18 cellular contexts compared by ENCODE assay signal in genomic region chr17:39231091-39231561, GRCh38. TPM values are rescaled to one million over a fixed set of nuclear protein-coding genes. Genes with fewer than 3 reads are reported as not detected.
DNase-seq lines count a peak whose midpoint lies in the region; ATAC-seq and TF ChIP-seq lines count a peak whose summit lies in the region.
"Had no signal": no experiment of that assay in that cellular context is flagged by ENCODE, and none has a peak within 500 bp of the region (broad histone marks: within the 10 kb centered on the region; RNA-seq: fewer than 3 reads in every experiment).

No MANE protein-coding gene starts in this region.

- TF ChIP-seq CTCF in GM23338 (conservative IDR thresholded peaks at IDR 0.05; ENCODE audit: low read depth in 2 of 2) (no peak), hepatocyte (IDR thresholded peaks at IDR 0.05; ENCODE audit: poor library complexity) (no peak)

- peaks cover 9% of the 10 kb centered on the region for H3K4me1 ChIP-seq in GM23338 (ENCODE audit: insufficient read depth)
- H3K4me1 ChIP-seq in SJCRH30: peaks cover 17% of the 10 kb centered on the region
- H3K4me1 ChIP-seq in hepatocyte (ENCODE audit: insufficient read depth): no peaks in the 10 kb centered on the region
- H3K4me1 ChIP-seq in naive thymus-derived CD4-positive, alpha-beta T cell (ENCODE audit: control insufficient read depth in 2 of 2, insufficient read depth in 2 of 2, low read length in 2 of 2): peaks cover 14 to 20% of the 10 kb centered on the region in 2 donors

- H2AFZ ChIP-seq in GM23338: peak overlapping the region; percentile 99
- H2AFZ ChIP-seq in hepatocyte: no peak overlapping the region

- no peaks in the 10 kb centered on the region for H3K9me3 Mint-ChIP-seq in GM23338
- no peaks in the 10 kb centered on the region for H3K9me3 Mint-ChIP-seq in stimulated activated naive B cell treated with anti-CD40 and anti-IgM and Interleukin-4, amounts not matched to agents 10 μg/mL and 1 μg/mL and 100 μg/mL, for 72 hours
- no peaks in the 10 kb centered on the region for H3K9me3 Mint-ChIP-seq in activated T-helper 17 cell treated with anti-CD3 and anti-CD28 coated beads, Interleukin-2, amount 50 U/mL, for 72 hours
- H3K9me3 Mint-ChIP-seq in naive thymus-derived CD4-positive, alpha-beta T cell: peaks cover 0 to 2% (median 0%) of the 10 kb centered on the region in 11 donors
- H3K9me3 Mint-ChIP-seq: activated T-cell treated with anti-CD3 and anti-CD28 coated beads, Interleukin-2, amount 50 U/mL, for 4 hours had no signal

- no peaks in the 10 kb centered on the region for H4K20me1 ChIP-seq in GM23338 (replicated peaks; ENCODE audit: insufficient read depth)
- no peaks in the 10 kb centered on the region for H4K20me1 ChIP-seq in hepatocyte (ENCODE audit: insufficient read depth, poor library complexity, severe bottlenecking)

- H3K4me1 Mint-ChIP-seq in GM23338: peaks cover 23% of the 10 kb centered on the region
- H3K4me1 Mint-ChIP-seq in stimulated activated naive B cell treated with anti-CD40 and anti-IgM and Interleukin-4, amounts not matched to agents 10 μg/mL and 1 μg/mL and 100 μg/mL, for 72 hours: peaks cover 15 to 16% of the 10 kb centered on the region in 2 donors
- H3K4me1 Mint-ChIP-seq in activated T-helper 17 cell treated with anti-CD3 and anti-CD28 coated beads, Interleukin-2, amount 50 U/mL, for 72 hours: peaks cover 7% of the 10 kb centered on the region
- peaks cover 15 to 22% (median 18%) of the 10 kb centered on the region in 7 donors for H3K4me1 Mint-ChIP-seq in naive thymus-derived CD4-positive, alpha-beta T cell

- H3K27me3 Mint-ChIP-seq in GM23338 (ENCODE audit: insufficient read depth, low read depth, poor library complexity): peaks cover 16% of the 10 kb centered on the region
- H3K27me3 Mint-ChIP-seq in stimulated activated naive B cell treated with anti-CD40 and anti-IgM and Interleukin-4, amounts not matched to agents 10 μg/mL and 1 μg/mL and 100 μg/mL, for 72 hours: peaks cover 46 to 55% of the 10 kb centered on the region in 2 donors
- peaks cover 24% of the 10 kb centered on the region for H3K27me3 Mint-ChIP-seq in activated T-helper 17 cell treated with anti-CD3 and anti-CD28 coated beads, Interleukin-2, amount 50 U/mL, for 72 hours
- H3K27me3 Mint-ChIP-seq in naive thymus-derived CD4-positive, alpha-beta T cell: peaks cover 23 to 39% (median 36%) of the 10 kb centered on the region in 5 donors

- POLR2A ChIA-PET in naive thymus-derived CD4-positive, alpha-beta T cell (lab: Charles Lee): interaction anchor here (0.6 to 2.5 kb wide), 4 partner anchors 12 to 25 kb away, joined by 3 to 10 read pairs (median 5); no protein-coding TSS in a partner anchor

- DNase-seq in GM23338 (ENCODE audit: low spot score) (no peak), SJCRH30 (peak in 1 of 2 experiments; percentile 37), hepatocyte (ENCODE audit: low spot score) (peak; percentile 3), A172 (ENCODE audit: low spot score) (no peak)
- no peak for DNase-seq in stimulated activated naive B cell treated with anti-CD40 and anti-IgM and Interleukin-4, amounts not matched to agents 10 μg/mL and 1 μg/mL and 100 μg/mL, for 72 hours
- no peak for DNase-seq in stimulated activated CD4-positive, alpha-beta T cell treated with anti-CD3 and anti-CD28 coated beads, Interleukin-4, amount 100 ng/mL, for 24 hours
- no peak for DNase-seq in naive thymus-derived CD4-positive, alpha-beta T cell
- DNase-seq: activated T-cell treated with anti-CD3 and anti-CD28 coated beads, Interleukin-2, amount 50 U/mL, for 4 hours; HCEC 1CT; left ventricle myocardium superior; naive B cell; NCI-H2227 treated with DMSO at 0.1 percent for 48 hours; SHP77 treated with DMSO at 0.1 percent for 48 hours; stimulated activated CD4-positive, alpha-beta T cell treated with anti-CD3 and anti-CD28 coated beads, Interleukin-1b, Interleukin-23, amount 100 ng/mL, for 48 hours; T-helper 9 cell; testis had no signal

- no peak; the same call in 2 of the 3 replicates for ATAC-seq in GM23338
- ATAC-seq in stimulated activated naive B cell treated with anti-CD40 and anti-IgM and Interleukin-4, amounts not matched to agents 10 μg/mL and 1 μg/mL and 100 μg/mL, for 72 hours (replicated peaks): no peak
- ATAC-seq in activated T-helper 17 cell treated with anti-CD3 and anti-CD28 coated beads, Interleukin-2, amount 50 U/mL, for 72 hours (replicated peaks): no peak
- no peak for ATAC-seq in naive thymus-derived CD4-positive, alpha-beta T cell

- H3K4me2 ChIP-seq in GM23338: peak overlapping the region; percentile 95
- no peak overlapping the region for H3K4me2 ChIP-seq in hepatocyte

- H3K4me3 Mint-ChIP-seq in GM23338: no peak overlapping the region
- no peak overlapping the region for H3K4me3 Mint-ChIP-seq in stimulated activated naive B cell treated with anti-CD40 and anti-IgM and Interleukin-4, amounts not matched to agents 10 μg/mL and 1 μg/mL and 100 μg/mL, for 72 hours
- H3K4me3 Mint-ChIP-seq in activated T-helper 17 cell treated with anti-CD3 and anti-CD28 coated beads, Interleukin-2, amount 50 U/mL, for 72 hours: no peak overlapping the region
- H3K4me3 Mint-ChIP-seq in naive thymus-derived CD4-positive, alpha-beta T cell: peak overlapping the region in 1 of 10 donors; percentile 73

- H3K36me3 ChIP-seq in GM23338 (ENCODE audit: insufficient read depth) (no peaks in the 10 kb centered on the region), SJCRH30 (no peaks in the 10 kb centered on the region), hepatocyte (replicated peaks; ENCODE audit: insufficient read depth, low read depth) (no peaks in the 10 kb centered on the region)
- H3K36me3 ChIP-seq in naive thymus-derived CD4-positive, alpha-beta T cell (ENCODE audit: control insufficient read depth in 2 of 3, insufficient read depth in 3 of 3, low read length in 3 of 3): no peaks in the 10 kb centered on the region

- CTCF ChIA-PET in naive thymus-derived CD4-positive, alpha-beta T cell (lab: Charles Lee): interaction anchor here (0.6 to 4.3 kb wide), 8 partner anchors 20 to 1923 kb away, joined by 3 to 49 read pairs (median 4); partner anchors contain the start of gene RPL19

- H3K27me3 ChIP-seq in GM23338 (ENCODE audit: insufficient read depth) (peaks cover 7% of the 10 kb centered on the region; the same call in 1 of the 2 replicates), SJCRH30 (no peaks in the 10 kb centered on the region), hepatocyte (peaks cover 19% of the 10 kb centered on the region)
- peaks cover 0 to 6% of the 10 kb centered on the region in 2 donors for H3K27me3 ChIP-seq in naive thymus-derived CD4-positive, alpha-beta T cell (ENCODE audit: control insufficient read depth in 2 of 2, insufficient read depth in 2 of 2, low read length in 2 of 2)
- H3K27me3 ChIP-seq: testis had no signal

- H3K4me3 ChIP-seq in GM23338 (peak overlapping the region; percentile 57; the same call in 1 of the 2 replicates), SJCRH30 (peak overlapping the region; percentile 30), hepatocyte (no peak overlapping the region)
- no peak overlapping the region for H3K4me3 ChIP-seq in naive thymus-derived CD4-positive, alpha-beta T cell (ENCODE audit: low read length)
- H3K4me3 ChIP-seq: testis had no signal

- H3K27ac Mint-ChIP-seq in GM23338: no peak overlapping the region
- H3K27ac Mint-ChIP-seq in stimulated activated naive B cell treated with anti-CD40 and anti-IgM and Interleukin-4, amounts not matched to agents 10 μg/mL and 1 μg/mL and 100 μg/mL, for 72 hours: peak overlapping the region; percentile 74
- no peak overlapping the region for H3K27ac Mint-ChIP-seq in activated T-helper 17 cell treated with anti-CD3 and anti-CD28 coated beads, Interleukin-2, amount 50 U/mL, for 72 hours
- H3K27ac Mint-ChIP-seq in naive thymus-derived CD4-positive, alpha-beta T cell: no peak overlapping the region

- H3K9me2 ChIP-seq in GM23338 (ENCODE audit: insufficient read depth): no peaks in the 10 kb centered on the region
- no peaks in the 10 kb centered on the region for H3K9me2 ChIP-seq in hepatocyte (replicated peaks; ENCODE audit: insufficient read depth)

- peaks cover 13% of the 10 kb centered on the region; the same call in 1 of the 2 replicates for H3F3A ChIP-seq in GM23338 (replicated peaks; ENCODE audit: low read depth)

- H3K27ac ChIP-seq in GM23338 (ENCODE audit: low read depth) (no peak overlapping the region), SJCRH30 (no peak overlapping the region), hepatocyte (no peak overlapping the region)
- H3K27ac ChIP-seq in naive thymus-derived CD4-positive, alpha-beta T cell (ENCODE audit: low read depth, low read length): no peak overlapping the region
- H3K27ac ChIP-seq: testis had no signal

- 59% methylated on average over 9 of the region's 10 CpGs for WGBS in hepatocyte (ENCODE audit: low lambda C conversion rate, missing lambda C conversion rate)

- no peaks in the 10 kb centered on the region for H3K36me3 Mint-ChIP-seq in GM23338 (ENCODE audit: low read depth)
- H3K36me3 Mint-ChIP-seq in stimulated activated naive B cell treated with anti-CD40 and anti-IgM and Interleukin-4, amounts not matched to agents 10 μg/mL and 1 μg/mL and 100 μg/mL, for 72 hours: no peaks in the 10 kb centered on the region
- H3K36me3 Mint-ChIP-seq in activated T-helper 17 cell treated with anti-CD3 and anti-CD28 coated beads, Interleukin-2, amount 50 U/mL, for 72 hours (ENCODE audit: low read depth): no peaks in the 10 kb centered on the region
- no peaks in the 10 kb centered on the region for H3K36me3 Mint-ChIP-seq in naive thymus-derived CD4-positive, alpha-beta T cell
- H3K36me3 Mint-ChIP-seq: CD14-positive monocyte, naive B cell had no signal

- intact Hi-C loops in naive thymus-derived CD4-positive, alpha-beta T cell (cut with micrococcal nuclease): loop anchor here (10.0 kb wide), 2 partner anchors 66 to 476 kb away; partner anchors contain the start of genes ARL5C (in 1 of the 2) and PSMB3 (in 1 of the 2)

- no peaks in the 10 kb centered on the region for H3K9me3 ChIP-seq in SJCRH30 (replicated peaks)
- no peaks in the 10 kb centered on the region for H3K9me3 ChIP-seq in hepatocyte (ENCODE audit: low read depth)
- no peaks in the 10 kb centered on the region for H3K9me3 ChIP-seq in naive thymus-derived CD4-positive, alpha-beta T cell (ENCODE audit: control insufficient read depth in 2 of 3, low read length in 3 of 3)
- H3K9me3 ChIP-seq: testis had no signal

- H3K79me2 ChIP-seq in GM23338 (replicated peaks; ENCODE audit: insufficient read depth): no peaks in the 10 kb centered on the region
- no peaks in the 10 kb centered on the region for H3K79me2 ChIP-seq in hepatocyte

RNA-seq across cellular contexts. Expression of gene STAC2, which starts 5.4 kb away (rescaled TPM):
- 1.7 and 3.1 TPM in 2 replicates for total RNA-seq in GM23338 (2014; rRNA removed; shearing (Covaris generic))
- 1.9 and 2.0 TPM in 2 replicates for polyA plus RNA-seq in GM23338 (2016; fragmentation: Nextera tagmentation; extraction: Ambion mirVana)
- total RNA-seq in SJCRH30 (2014; rRNA removed; shearing (Covaris generic)): not detected in 2 replicates
- not detected in 2 replicates for total RNA-seq in hepatocyte
- polyA plus RNA-seq in hepatocyte: 0.06 and 0.31 TPM in 2 replicates
- 0.12 TPM in 1 of 2 replicates, not detected in the other for total RNA-seq in A172 (2014; rRNA removed; shearing (Covaris generic))
- not detected for total RNA-seq in activated T-helper 17 cell treated with anti-CD3 and anti-CD28 coated beads, Interleukin-2, amount 50 U/mL, for 72 hours
- not detected for total RNA-seq in naive thymus-derived CD4-positive, alpha-beta T cell
- not detected for polyA plus RNA-seq in naive thymus-derived CD4-positive, alpha-beta T cell
- total RNA-seq: activated T-cell treated with anti-CD3 and anti-CD28 coated beads, Interleukin-2, amount 50 U/mL, for 4 hours had no signal
- polyA plus RNA-seq: CD14-positive monocyte had no signal

RNA-seq across cellular contexts. Expression of gene RPL19, which starts 31.0 kb away (rescaled TPM):
- total RNA-seq in GM23338 (2014; rRNA removed; shearing (Covaris generic)): 1,594 and 1,843 TPM in 2 replicates
- polyA plus RNA-seq in GM23338 (2016; fragmentation: Nextera tagmentation; extraction: Ambion mirVana) (2,627 and 2,838 TPM in 2 replicates), hepatocyte (806 and 874 TPM in 2 replicates)
- 2,386 and 2,441 TPM in 2 replicates for total RNA-seq in SJCRH30 (2014; rRNA removed; shearing (Covaris generic))
- total RNA-seq in hepatocyte: 1,924 and 2,459 TPM in 2 replicates
- 2,332 and 2,918 TPM in 2 replicates for total RNA-seq in A172 (2014; rRNA removed; shearing (Covaris generic))
- total RNA-seq in activated T-helper 17 cell treated with anti-CD3 and anti-CD28 coated beads, Interleukin-2, amount 50 U/mL, for 72 hours: 1,000 to 10,000 TPM; 2,432 to 2,485 TPM
- total RNA-seq in naive thymus-derived CD4-positive, alpha-beta T cell: 1,000 to 10,000 TPM; 1,932 to 3,942 (median 3,777) TPM
- 1,000 to 10,000 TPM; 4,326 to 4,957 TPM for polyA plus RNA-seq in naive thymus-derived CD4-positive, alpha-beta T cell

RNA-seq across cellular contexts. Expression of gene CACNB1, which starts 33.7 kb away (rescaled TPM):
- 12.5 and 13.1 TPM in 2 replicates for total RNA-seq in GM23338 (2014; rRNA removed; shearing (Covaris generic))
- polyA plus RNA-seq in GM23338 (2016; fragmentation: Nextera tagmentation; extraction: Ambion mirVana) (7.8 and 8.4 TPM in 2 replicates), hepatocyte (4.2 and 6.3 TPM in 2 replicates)
- 4.6 and 8.3 TPM in 2 replicates for total RNA-seq in SJCRH30 (2014; rRNA removed; shearing (Covaris generic))
- total RNA-seq in hepatocyte: 1.9 and 2.2 TPM in 2 replicates
- 4.0 and 4.5 TPM in 2 replicates for total RNA-seq in A172 (2014; rRNA removed; shearing (Covaris generic))
- 10 to 100 TPM; 22.6 to 24.2 TPM for total RNA-seq in activated T-helper 17 cell treated with anti-CD3 and anti-CD28 coated beads, Interleukin-2, amount 50 U/mL, for 72 hours
- 10 to 100 TPM; 10.7 to 22.0 (median 12.8) TPM for total RNA-seq in naive thymus-derived CD4-positive, alpha-beta T cell
- polyA plus RNA-seq in naive thymus-derived CD4-positive, alpha-beta T cell: 1 to 10 TPM in 1 of 2 donors, under 1 TPM in 1; 0.39 to 1.9 TPM

Comparison
In these comparisons a context has a peak if more than half of its experiments do, and no peak if none do; other contexts are left out.
1. H3K4me3 ChIP-seq: peak in GM23338 (single experiment) and SJCRH30 (single experiment); none in hepatocyte (single experiment) and naive thymus-derived CD4-positive, alpha-beta T cell (single experiment).